ENCODE assay signal across 8 cellular contexts in the genomic region with DNA sequence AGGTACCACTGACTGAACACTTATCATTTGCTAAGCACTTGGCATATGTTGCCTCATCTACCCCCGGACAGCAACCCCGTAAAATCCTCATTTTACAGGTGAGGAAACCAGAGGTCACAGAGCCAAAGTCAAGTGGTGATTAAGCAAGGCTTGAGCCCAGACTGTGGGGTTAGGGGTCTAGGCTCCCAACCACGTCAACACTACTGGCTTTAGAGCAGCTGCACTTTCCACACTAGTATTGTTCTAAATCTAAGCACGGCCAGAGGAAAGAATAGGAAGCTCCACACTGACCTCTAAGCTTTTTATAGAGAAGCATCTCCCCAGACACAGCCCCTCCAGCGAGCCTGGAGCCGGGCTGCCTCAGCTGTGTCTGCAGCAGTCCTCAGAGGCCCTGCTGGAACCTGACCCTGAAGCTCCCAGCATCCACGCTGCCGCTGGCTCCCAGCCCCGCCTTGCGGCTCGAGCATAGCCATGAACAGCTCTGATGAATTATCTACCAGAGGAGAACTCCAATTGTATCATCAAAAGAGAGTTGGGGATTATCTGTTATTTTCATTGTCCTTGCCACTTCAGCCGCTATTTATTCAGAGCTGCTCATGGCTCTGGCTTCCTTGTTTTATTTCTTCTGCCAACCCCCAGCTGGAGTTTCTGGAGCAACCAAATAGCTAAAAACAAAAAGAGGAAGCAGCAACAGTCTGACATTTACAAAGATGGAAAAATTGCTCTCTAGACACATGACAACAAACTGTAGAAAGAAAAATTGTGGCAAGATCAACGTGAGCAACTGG.
DNase-seq lines count a peak whose midpoint lies in the region; ATAC-seq lines count a peak whose summit lies in the region.

No MANE protein-coding gene starts in this region.

- POLR2A ChIA-PET in naive thymus-derived CD8-positive, alpha-beta T cell (lab: Charles Lee), result no interaction called here

- H3K4me3 ChIP-seq in HUES6 (ENCODE audit: low read depth, low read length) (no peak overlapping the region), SJSA1 (no peak overlapping the region)

- no peaks in the 10 kb centered on the region for H3K9me3 Mint-ChIP-seq in activated T-cell treated with anti-CD3 and anti-CD28 coated beads, Interleukin-2, amount 50 U/mL, for 4 hours
- no peaks in the 10 kb centered on the region for H3K9me3 Mint-ChIP-seq in naive thymus-derived CD8-positive, alpha-beta T cell

- H3K36me3 ChIP-seq in HUES6 (ENCODE audit: control insufficient read depth, insufficient read depth, low read length), result no peaks in the 10 kb centered on the region
- no peaks in the 10 kb centered on the region for H3K36me3 ChIP-seq in SJSA1

- no peak for ATAC-seq in HG03354 (IDR thresholded peaks at IDR 0.05; ENCODE audit: poor library complexity, severe bottlenecking, unreplicated experiment)
- no peak for ATAC-seq in activated T-cell treated with anti-CD3 and anti-CD28 coated beads, Interleukin-2, amount 50 U/mL, for 4 hours
- ATAC-seq in naive thymus-derived CD8-positive, alpha-beta T cell, result no peak

- peaks cover 21% of the 10 kb centered on the region for H3K4me1 ChIP-seq in HUES6 (ENCODE audit: control insufficient read depth, insufficient read depth, low read length)
- H3K4me1 ChIP-seq in SJSA1 (replicated peaks), result peaks cover 77% of the 10 kb centered on the region

- H3K27me3 Mint-ChIP-seq in activated T-cell treated with anti-CD3 and anti-CD28 coated beads, Interleukin-2, amount 50 U/mL, for 4 hours (ENCODE audit: low read depth), result peaks cover under 1% of the 10 kb centered on the region
- H3K27me3 Mint-ChIP-seq in naive thymus-derived CD8-positive, alpha-beta T cell, result peaks cover 0 to 3% (median 0%) of the 10 kb centered on the region in 5 donors

- H3K27me3 ChIP-seq in HUES6 (ENCODE audit: control insufficient read depth, insufficient read depth, low read length) (no peaks in the 10 kb centered on the region), SJSA1 (replicated peaks) (no peaks in the 10 kb centered on the region)

- H3K9me3 ChIP-seq in HUES6 (ENCODE audit: control insufficient read depth, insufficient read depth, low read depth, low read length) (no peaks in the 10 kb centered on the region), SJSA1 (replicated peaks) (no peaks in the 10 kb centered on the region)

- peak in 1 of 2 experiments; percentile 39 for DNase-seq in SJSA1 (ENCODE audit: low read depth in 1 of 2, low spot score in 2 of 2)
- DNase-seq in globus pallidus (ENCODE audit: low spot score), result peak; percentile 93
- DNase-seq in pons (ENCODE audit: low spot score), result peak; percentile 93
- no peak for DNase-seq in NCI-H1694 treated with DMSO at 0.1 percent for 48 hours (lab: John Stamatoyannopoulos, UW)
- DNase-seq in activated T-cell treated with anti-CD3 and anti-CD28 coated beads, Interleukin-2, amount 50 U/mL, for 4 hours, result no peak
- DNase-seq in naive thymus-derived CD8-positive, alpha-beta T cell, result no peak

- H3K36me3 Mint-ChIP-seq in activated T-cell treated with anti-CD3 and anti-CD28 coated beads, Interleukin-2, amount 50 U/mL, for 4 hours (ENCODE audit: insufficient read depth), result no peaks in the 10 kb centered on the region
- H3K36me3 Mint-ChIP-seq in naive thymus-derived CD8-positive, alpha-beta T cell, result no peaks in the 10 kb centered on the region

- no peak overlapping the region for H3K4me3 Mint-ChIP-seq in activated T-cell treated with anti-CD3 and anti-CD28 coated beads, Interleukin-2, amount 50 U/mL, for 4 hours
- H3K4me3 Mint-ChIP-seq in naive thymus-derived CD8-positive, alpha-beta T cell, result no peak overlapping the region

- peak overlapping the region in 1 of 10 donors; percentile 93 for H3K27ac Mint-ChIP-seq in naive thymus-derived CD8-positive, alpha-beta T cell

- H3K27ac ChIP-seq in HUES6 (ENCODE audit: low read depth, low read length), result peak overlapping the region; percentile 1; the same call in 1 of the 2 replicates
- peak overlapping the region; percentile 85 for H3K27ac ChIP-seq in SJSA1

- peak overlapping the region; percentile 56 for H3K9ac ChIP-seq in HUES6 (ENCODE audit: low read length)

- H3K4me1 Mint-ChIP-seq in activated T-cell treated with anti-CD3 and anti-CD28 coated beads, Interleukin-2, amount 50 U/mL, for 4 hours (ENCODE audit: low read depth), result no peaks in the 10 kb centered on the region
- H3K4me1 Mint-ChIP-seq in naive thymus-derived CD8-positive, alpha-beta T cell, result peaks cover 0 to 17% (median 2%) of the 10 kb centered on the region in 4 donors

Comparison
In these comparisons a context has a peak if more than half of its experiments do, and no peak if none do; other contexts are left out.
1. DNase-seq: peak in globus pallidus (single experiment) and pons (single experiment); none in NCI-H1694 treated with DMSO at 0.1 percent for 48 hours (single experiment), activated T-cell treated with anti-CD3 and anti-CD28 coated beads, Interleukin-2, amount 50 U/mL, for 4 hours (single experiment) and naive thymus-derived CD8-positive, alpha-beta T cell (0 of 10).